15 cellular contexts compared by ENCODE assay signal in the genomic region with DNA sequence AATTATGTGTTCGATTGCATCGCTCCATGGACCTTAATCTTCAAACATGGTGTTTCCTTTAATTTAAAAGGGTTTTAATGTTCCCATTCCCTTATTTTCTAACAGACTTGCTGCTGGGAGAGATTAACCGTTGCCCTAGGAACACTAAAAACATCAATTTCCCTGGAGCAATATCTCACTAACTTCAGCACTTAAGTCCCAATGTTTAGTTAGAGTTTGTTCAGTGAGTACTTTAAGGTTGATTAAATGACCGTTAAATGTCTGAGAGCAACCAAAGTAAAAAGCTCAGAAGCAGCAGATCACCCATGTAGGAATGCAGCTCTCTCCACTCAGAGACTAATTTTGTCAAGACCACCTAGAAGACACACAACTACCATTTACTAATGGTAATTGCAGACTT.
A peak's percentile ranks its signal among the peaks of the same experiment; 100 is the strongest.
DNase-seq lines count a peak whose midpoint lies in the region; ATAC-seq and TF ChIP-seq lines count a peak whose summit lies in the region.
"Had no signal": no experiment of that assay in that cellular context is flagged by ENCODE, and none has a peak within 500 bp of the region (broad histone marks: within the 10 kb centered on the region; RNA-seq: fewer than 3 reads in every experiment).

No MANE protein-coding gene starts in this region.

- intact Hi-C loops in IMR-90 (cut with micrococcal nuclease) = no loop called here
- intact Hi-C loops in esophagus muscularis mucosa (cut with DNase I) = no loop called here
- intact Hi-C loops in mucosa of descending colon (cut with DNase I, micrococcal nuclease) = no loop called here
- intact Hi-C loops in activated CD4-positive, alpha-beta memory T cell treated with anti-CD3 and anti-CD28 coated beads for 36 hours (cut with micrococcal nuclease) = no loop called here
- intact Hi-C loops in PC-3 (cut with micrococcal nuclease) = loop anchor here (5.0 kb wide), 1 partner anchor 182 kb away; no protein-coding TSS in a partner anchor

- H3K36me3 Mint-ChIP-seq in T-cell = no peaks in the 10 kb centered on the region
- no peaks in the 10 kb centered on the region for H3K36me3 Mint-ChIP-seq in activated CD4-positive, alpha-beta memory T cell treated with anti-CD3 and anti-CD28 coated beads for 36 hours
- H3K36me3 Mint-ChIP-seq: CD4-positive, CD25-positive, alpha-beta regulatory T cell had no signal

- no peak overlapping the region for H3K56ac ChIP-seq in IMR-90 (ENCODE audit: extremely low read depth, insufficient read depth, low read length)

- H2AFZ ChIP-seq in IMR-90 (replicated peaks; ENCODE audit: low read length, poor library complexity) = no peak overlapping the region
- H2AFZ ChIP-seq in PC-3 (ENCODE audit: low read length) = no peak overlapping the region

- no peaks in the 10 kb centered on the region for H3K4me1 Mint-ChIP-seq in T-cell
- H3K4me1 Mint-ChIP-seq in activated CD4-positive, alpha-beta memory T cell treated with anti-CD3 and anti-CD28 coated beads for 36 hours (ENCODE audit: low read depth) = no peaks in the 10 kb centered on the region
- H3K4me1 Mint-ChIP-seq: CD4-positive, CD25-positive, alpha-beta regulatory T cell had no signal

- H3K36me3 ChIP-seq in IMR-90 (ENCODE audit: control insufficient read depth, insufficient read depth, low read length) = no peaks in the 10 kb centered on the region
- no peaks in the 10 kb centered on the region for H3K36me3 ChIP-seq in esophagus muscularis mucosa
- H3K36me3 ChIP-seq in mucosa of descending colon (ENCODE audit: low read depth) = no peaks in the 10 kb centered on the region
- H3K36me3 ChIP-seq in PC-3 (ENCODE audit: low read depth, low read length) = no peaks in the 10 kb centered on the region
- H3K36me3 ChIP-seq: BE2C had no signal

- H3K27me3 Mint-ChIP-seq in T-cell = peaks cover 10 to 19% of the 10 kb centered on the region in 2 donors
- peaks cover 7% of the 10 kb centered on the region for H3K27me3 Mint-ChIP-seq in activated CD4-positive, alpha-beta memory T cell treated with anti-CD3 and anti-CD28 coated beads for 36 hours
- H3K27me3 Mint-ChIP-seq: CD4-positive, CD25-positive, alpha-beta regulatory T cell had no signal

- no peak for TF ChIP-seq CTCF in IMR-90 (conservative IDR thresholded peaks at IDR 0.05; ENCODE audit: low read depth, low read length)
- no peak for TF ChIP-seq CTCF in esophagus muscularis mucosa (IDR thresholded peaks at IDR 0.05)
- no peak for TF ChIP-seq CTCF in mucosa of descending colon (IDR thresholded peaks at IDR 0.05)
- no peak for TF ChIP-seq CTCF in PC-3 (conservative IDR thresholded peaks at IDR 0.05; ENCODE audit: low read depth, low read length)

- peaks cover 0 to 8% of the 10 kb centered on the region in 2 experiments; a peak in 2 of 4 replicates for H3K79me1 ChIP-seq in IMR-90 (ENCODE audit: low read depth in 1 of 2, low read length in 2 of 2)

- H3K27ac Mint-ChIP-seq in T-cell = no peak overlapping the region
- H3K27ac Mint-ChIP-seq in activated CD4-positive, alpha-beta memory T cell treated with anti-CD3 and anti-CD28 coated beads for 36 hours = no peak overlapping the region
- H3K27ac Mint-ChIP-seq: CD4-positive, CD25-positive, alpha-beta regulatory T cell had no signal

- H3K4me2 ChIP-seq in IMR-90 (ENCODE audit: low read depth, low read length) (no peak overlapping the region), PC-3 (ENCODE audit: low read length) (no peak overlapping the region)

- no peak for TF ChIP-seq RAD21 in IMR-90 (IDR thresholded peaks at IDR 0.05; ENCODE audit: low read length)

- DNase-seq in IMR-90 = no peak
- no peak for DNase-seq in esophagus muscularis mucosa (ENCODE audit: extremely low spot score)
- peak; percentile 36 for DNase-seq in left kidney (ENCODE audit: low read depth, low spot score)
- no peak for DNase-seq in T-cell
- DNase-seq in mucosa of descending colon = no peak
- DNase-seq in activated CD4-positive, alpha-beta memory T cell treated with anti-CD3 and anti-CD28 coated beads for 36 hours = no peak
- DNase-seq in PC-3 = no peak
- DNase-seq: ACHN; BE2C; C1 segment of cervical spinal cord; Caco-2; CD4-positive, CD25-positive, alpha-beta regulatory T cell; GOT3; H7 had no signal

- H2BK5ac ChIP-seq in IMR-90 (ENCODE audit: low read depth, low read length, poor library complexity, severe bottlenecking) = no peak overlapping the region

- TF ChIP-seq EP300 in esophagus muscularis mucosa (IDR thresholded peaks at IDR 0.05) = no peak

- H2BK120ac ChIP-seq in IMR-90 (ENCODE audit: low read depth, low read length) = peak overlapping the region; percentile 61

- H3K4ac ChIP-seq in IMR-90 (ENCODE audit: low read depth, low read length) = peak overlapping the region; percentile 62; the same call in 1 of the 2 replicates

- H3K9me3 Mint-ChIP-seq in T-cell = no peaks in the 10 kb centered on the region
- H3K9me3 Mint-ChIP-seq in activated CD4-positive, alpha-beta memory T cell treated with anti-CD3 and anti-CD28 coated beads for 36 hours = no peaks in the 10 kb centered on the region
- H3K9me3 Mint-ChIP-seq: CD4-positive, CD25-positive, alpha-beta regulatory T cell had no signal

- H3K27me3 ChIP-seq in IMR-90 (ENCODE audit: control insufficient read depth, insufficient read depth, low read length) (no peaks in the 10 kb centered on the region), esophagus muscularis mucosa (no peaks in the 10 kb centered on the region), PC-3 (ENCODE audit: low read length) (no peaks in the 10 kb centered on the region)
- H3K27me3 ChIP-seq: BE2C had no signal

- H3K9me3 ChIP-seq in IMR-90 (ENCODE audit: control insufficient read depth, insufficient read depth, low read length) = no peaks in the 10 kb centered on the region
- no peaks in the 10 kb centered on the region for H3K9me3 ChIP-seq in esophagus muscularis mucosa
- no peaks in the 10 kb centered on the region for H3K9me3 ChIP-seq in mucosa of descending colon
- no peaks in the 10 kb centered on the region for H3K9me3 ChIP-seq in PC-3 (ENCODE audit: low read length)
- H3K9me3 ChIP-seq: BE2C, Caco-2 had no signal

- H3K79me2 ChIP-seq in PC-3 (ENCODE audit: low read length) = no peaks in the 10 kb centered on the region

- H3K18ac ChIP-seq in IMR-90 (ENCODE audit: low read depth, low read length) = 0 out of 2 replicates have a peak overlapping the region, but pooled peaks have one; percentile 16

- no peak overlapping the region for H4K5ac ChIP-seq in IMR-90 (ENCODE audit: low read depth, low read length)

- no peak overlapping the region for H3K23ac ChIP-seq in IMR-90 (ENCODE audit: low read depth, low read length)

- H4K91ac ChIP-seq in IMR-90 (ENCODE audit: insufficient read depth, low read depth, low read length) = no peak overlapping the region

- BruUV-seq in IMR-90 (replicated peaks; lab: Mats Ljungman, UMichigan) (no TSS peak), PC-3 (replicated peaks; lab: Mats Ljungman, UMichigan) (no TSS peak)

- H3K4me3 Mint-ChIP-seq in T-cell = no peak overlapping the region
- H3K4me3 Mint-ChIP-seq in activated CD4-positive, alpha-beta memory T cell treated with anti-CD3 and anti-CD28 coated beads for 36 hours = no peak overlapping the region
- H3K4me3 Mint-ChIP-seq: CD4-positive, CD25-positive, alpha-beta regulatory T cell had no signal

- H3K4me3 ChIP-seq in IMR-90 (ENCODE audit: insufficient read depth, low read depth, low read length) (no peak overlapping the region), esophagus muscularis mucosa (no peak overlapping the region), mucosa of descending colon (no peak overlapping the region), PC-3 (ENCODE audit: low read length) (no peak overlapping the region)

- H4K8ac ChIP-seq in IMR-90 (ENCODE audit: low read depth in 2 of 2, low read length in 2 of 2) = peak overlapping the region in 1 of 2 experiments; percentile 33; a peak in 2 of 4 replicates

- CTCF ChIA-PET in IMR-90 (lab: Yijun Ruan, JAX) (no interaction called here), T-cell (lab: Charles Lee) (no interaction called here), PC-3 (lab: Charles Lee) (no interaction called here)
- CTCF ChIA-PET in activated CD4-positive, alpha-beta memory T cell treated with anti-CD3 and anti-CD28 coated beads for 36 hours (lab: Charles Lee) = interaction anchor here (1.0 kb wide), 1 partner anchor 112 kb away, joined by 3 read pairs; no protein-coding TSS in a partner anchor

- ATAC-seq in IMR-90 (ENCODE audit: low read depth) = no peak
- ATAC-seq in T-cell (replicated peaks in 1 of 4) = no peak
- no peak for ATAC-seq in mucosa of descending colon
- ATAC-seq in PC-3 = no peak
- ATAC-seq: HCT116 had no signal

- no peak overlapping the region for H3K27ac ChIP-seq in IMR-90 (ENCODE audit: insufficient read depth, low read length)
- peak overlapping the region; percentile 27 to 56 (median 50) for H3K27ac ChIP-seq in esophagus muscularis mucosa (replicated peaks in 1 of 4)
- no peak overlapping the region for H3K27ac ChIP-seq in PC-3 (ENCODE audit: low read length)

- H3F3A ChIP-seq in PC-3 (ENCODE audit: low read length, unreplicated experiment) = peaks cover 8% of the 10 kb centered on the region

- H3K14ac ChIP-seq in IMR-90 (replicated peaks; ENCODE audit: low read depth, low read length) = peak overlapping the region; percentile 56; the same call in 1 of the 2 replicates

- peaks cover 7% of the 10 kb centered on the region for H3K4me1 ChIP-seq in IMR-90 (ENCODE audit: control insufficient read depth, insufficient read depth, low read length)
- peaks cover 13 to 69% (median 56%) of the 10 kb centered on the region in 4 donors for H3K4me1 ChIP-seq in esophagus muscularis mucosa
- H3K4me1 ChIP-seq in mucosa of descending colon (ENCODE audit: low read depth) = no peaks in the 10 kb centered on the region
- H3K4me1 ChIP-seq in PC-3 (ENCODE audit: insufficient read depth, low read length) = peaks cover 21% of the 10 kb centered on the region
- H3K4me1 ChIP-seq: BE2C, Caco-2 had no signal

- dilution Hi-C loops in IMR-90 (cut with HindIII; ENCODE audit: low sequenced_read_pairs, unreplicated experiment) = no loop called here

- H3K9me1 ChIP-seq in IMR-90 (ENCODE audit: insufficient read depth, low read length) = peaks cover 3% of the 10 kb centered on the region

- in situ Hi-C loops in IMR-90 (cut with MboI; ENCODE audit: low sequenced_read_pairs) = no loop called here

- no peak overlapping the region for H2AK9ac ChIP-seq in IMR-90 (replicated peaks; ENCODE audit: low read depth, low read length, poor library complexity)

- H3K9ac ChIP-seq in IMR-90 (ENCODE audit: low read depth, low read length) (no peak overlapping the region), PC-3 (ENCODE audit: low read length) (no peak overlapping the region)

- WGBS in IMR-90 (ENCODE audit: extremely low coverage in 2 of 2, insufficient read length in 1 of 2), 2 experiments = no CpG with 5 or more reads among the region's 4 CpGs
- WGBS in esophagus muscularis mucosa = 43% methylated on average over 4 of the region's 4 CpGs

- H2BK15ac ChIP-seq in IMR-90 (ENCODE audit: low read depth, low read length) = peak overlapping the region; percentile 53; the same call in 1 of the 3 replicates

- POLR2A ChIA-PET in IMR-90 (lab: Charles Lee; ENCODE audit: unreplicated experiment) (no interaction called here), T-cell (lab: Charles Lee) (no interaction called here), PC-3 (lab: Charles Lee; ENCODE audit: unreplicated experiment) (no interaction called here)
- POLR2A ChIA-PET in activated CD4-positive, alpha-beta memory T cell treated with anti-CD3 and anti-CD28 coated beads for 36 hours (lab: Charles Lee) = no interaction called here

- TF ChIP-seq POLR2A in IMR-90 (IDR thresholded peaks at IDR 0.05; ENCODE audit: low read depth, low read length) (no peak), esophagus muscularis mucosa (IDR thresholded peaks at IDR 0.05; ENCODE audit: low read depth) (no peak)

- no peaks in the 10 kb centered on the region for H4K20me1 ChIP-seq in IMR-90 (ENCODE audit: insufficient read depth, low read length)
- no peaks in the 10 kb centered on the region for H4K20me1 ChIP-seq in PC-3 (ENCODE audit: low read length)

- peak overlapping the region; percentile 76 for H2BK20ac ChIP-seq in IMR-90 (ENCODE audit: low read depth, low read length)

- no peaks in the 10 kb centered on the region for H3K9me2 ChIP-seq in PC-3 (replicated peaks; ENCODE audit: low read length)

- no peak overlapping the region for H2AK5ac ChIP-seq in IMR-90 (ENCODE audit: low read depth, low read length)

Comparison
In these comparisons a context has a peak if more than half of its experiments do, and no peak if none do; other contexts are left out.
1. H3K27ac ChIP-seq: peak in esophagus muscularis mucosa (4 of 4); none in IMR-90 (single experiment) and PC-3 (single experiment).